10 cellular contexts compared by ENCODE assay signal in the genomic region with DNA sequence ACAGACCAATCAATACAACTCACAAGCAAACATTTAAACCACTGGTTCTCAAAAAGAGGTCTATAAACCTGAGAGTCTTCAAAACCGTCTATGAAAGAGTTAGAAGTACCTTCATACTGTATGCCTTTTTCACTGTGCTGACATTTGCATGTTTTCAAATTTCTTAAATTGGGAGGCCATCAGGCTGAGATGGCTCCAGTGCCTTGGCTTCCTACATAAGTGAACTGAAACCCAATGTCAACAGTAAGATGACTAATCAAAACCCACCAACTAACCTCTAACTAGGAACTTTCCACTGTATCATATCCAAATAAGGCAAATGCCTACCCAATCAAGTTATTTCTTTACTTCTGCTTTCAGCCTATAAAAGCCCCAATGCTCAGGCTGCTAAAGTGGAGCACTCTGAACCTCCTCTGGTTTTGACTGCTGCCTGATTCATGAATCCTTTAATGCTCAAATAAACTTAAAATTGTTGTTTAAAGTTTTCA. TPM values are rescaled to one million over a fixed set of nuclear protein-coding genes. Genes with fewer than 3 reads are reported as not detected.
A peak's percentile ranks its signal among the peaks of the same experiment; 100 is the strongest.
DNase-seq lines count a peak whose midpoint lies in the region; ATAC-seq and TF ChIP-seq lines count a peak whose summit lies in the region.
"Had no signal": no experiment of that assay in that cellular context is flagged by ENCODE, and none has a peak within 500 bp of the region (broad histone marks: within the 10 kb centered on the region; RNA-seq: fewer than 3 reads in every experiment).

No MANE protein-coding gene starts in this region.

- peaks cover 22% of the 10 kb centered on the region for H3K4me1 Mint-ChIP-seq in memory B cell

- H3K27me3 ChIP-seq in OCI-LY3 (ENCODE audit: low read depth, low read length) = no peaks in the 10 kb centered on the region
- H3K27me3 ChIP-seq: esophagus muscularis mucosa had no signal

- no peak overlapping the region for H3K27ac Mint-ChIP-seq in memory B cell
- H3K27ac Mint-ChIP-seq: T-helper 17 cell had no signal

- no peaks in the 10 kb centered on the region for H3K27me3 Mint-ChIP-seq in memory B cell
- H3K27me3 Mint-ChIP-seq: T-helper 17 cell had no signal

- CTCF ChIA-PET in HEK293 (lab: Yijun Ruan, JAX) = interaction anchor here (0.8 to 1.1 kb wide), 3 partner anchors 9 to 71 kb away, joined by 3 to 4 read pairs (median 3); no protein-coding TSS in a partner anchor

- H3K4me2 ChIP-seq in OCI-LY3 (ENCODE audit: low read length) = no peak overlapping the region

- H4K20me1 ChIP-seq in OCI-LY3 (ENCODE audit: insufficient read depth, low read length) = peaks cover 5% of the 10 kb centered on the region; the same call in 1 of the 2 replicates

- H3K4me3 Mint-ChIP-seq in memory B cell = no peak overlapping the region

- H3K79me2 ChIP-seq in OCI-LY3 (ENCODE audit: low read length) = 0 out of 2 replicates have a peak, but pooled peaks cover 4% of the 10 kb centered on the region

- no peak overlapping the region for H2AFZ ChIP-seq in OCI-LY3 (ENCODE audit: low read depth, low read length)

- H3K9me3 ChIP-seq in HEK293 (ENCODE audit: control insufficient read depth, insufficient read depth, low read depth, low read length) (no peaks in the 10 kb centered on the region), OCI-LY3 (ENCODE audit: insufficient read depth, low read length) (peaks cover 11% of the 10 kb centered on the region; the same call in 1 of the 2 replicates)
- H3K9me3 ChIP-seq: esophagus muscularis mucosa had no signal

- TF ChIP-seq CTCF in HEK293 (tag by site-specific recombination; IDR thresholded peaks at IDR 0.05) (no peak), OCI-LY3 (IDR thresholded peaks at IDR 0.05; ENCODE audit: low read depth, low read length) (no peak)

- H3K27ac ChIP-seq in HEK293 (ENCODE audit: extremely low read depth, low read depth, low read length) (no peak overlapping the region), OCI-LY3 (ENCODE audit: low read length) (peak overlapping the region; percentile 72)
- H3K27ac ChIP-seq: esophagus muscularis mucosa had no signal

- H3K36me3 ChIP-seq in HEK293 (ENCODE audit: control insufficient read depth in 2 of 2, insufficient read depth in 1 of 2, low read length in 2 of 2) = peaks cover 4 to 25% of the 10 kb centered on the region in 2 experiments
- peaks cover 47% of the 10 kb centered on the region for H3K36me3 ChIP-seq in OCI-LY3 (replicated peaks; ENCODE audit: low read depth, low read length)

- H3K9me3 Mint-ChIP-seq in memory B cell = no peaks in the 10 kb centered on the region

- peaks cover 34% of the 10 kb centered on the region for H3K36me3 Mint-ChIP-seq in memory B cell

- H3K4me3 ChIP-seq in HEK293 (ENCODE audit: low read depth, low read length) = no peak overlapping the region
- no peak overlapping the region for H3K4me3 ChIP-seq in OCI-LY3 (ENCODE audit: low read length)
- H3K4me3 ChIP-seq: esophagus muscularis mucosa had no signal

- DNase-seq in memory B cell (ENCODE audit: low spot score in 2 of 2) = no peak
- no peak for DNase-seq in amniotic stem cell (lab: John Stamatoyannopoulos, UW)
- no peak for DNase-seq in HT-29 (ENCODE audit: low spot score)
- no peak for DNase-seq in hepatic stellate cell (ENCODE audit: low spot score)
- DNase-seq: T-helper 17 cell had no signal

- ATAC-seq in GM18858 (IDR thresholded peaks at IDR 0.05; ENCODE audit: unreplicated experiment) = peak; percentile 81
- ATAC-seq in memory B cell (ENCODE audit: low read depth) = peak; percentile 61
- ATAC-seq in HG03045 (IDR thresholded peaks at IDR 0.05; ENCODE audit: unreplicated experiment) = no peak
- ATAC-seq: T-helper 17 cell had no signal

- H3K4me1 ChIP-seq in HEK293 (ENCODE audit: control insufficient read depth, insufficient read depth, low read length) (peaks cover 18% of the 10 kb centered on the region), OCI-LY3 (ENCODE audit: low read length) (peaks cover 15% of the 10 kb centered on the region)

- POLR2A ChIA-PET in HEK293 (lab: Yijun Ruan, JAX) = no interaction called here

- no peak overlapping the region for H3K9ac ChIP-seq in OCI-LY3 (ENCODE audit: low read length)

TF ChIP-seq in HEK293, 187 proteins besides CTCF, POLR2A, EP300 and RAD21:
- no peak for TF ChIP-seq ZBTB20 (tag by site-specific recombination; IDR thresholded peaks at IDR 0.05)
- TF ChIP-seq KLF16 (tag by site-specific recombination; IDR thresholded peaks at IDR 0.05) = no peak
- peak; percentile 100 for TF ChIP-seq ZNF549 (tag by site-specific recombination; IDR thresholded peaks at IDR 0.05)
- no peak for TF ChIP-seq ZNF555 (tag by site-specific recombination; conservative IDR thresholded peaks at IDR 0.05)
- TF ChIP-seq SETDB1 (IDR thresholded peaks at IDR 0.05; ENCODE audit: insufficient read length, low read length) = peak; percentile 53
- TF ChIP-seq ZNF350 (tag by site-specific recombination; IDR thresholded peaks at IDR 0.05) = 0 out of 2 replicates have a peak, but pooled peaks have one; percentile 13
- TF ChIP-seq ZNF24 (tag by site-specific recombination; IDR thresholded peaks at IDR 0.05) = no peak
- TF ChIP-seq, protein P1, sequence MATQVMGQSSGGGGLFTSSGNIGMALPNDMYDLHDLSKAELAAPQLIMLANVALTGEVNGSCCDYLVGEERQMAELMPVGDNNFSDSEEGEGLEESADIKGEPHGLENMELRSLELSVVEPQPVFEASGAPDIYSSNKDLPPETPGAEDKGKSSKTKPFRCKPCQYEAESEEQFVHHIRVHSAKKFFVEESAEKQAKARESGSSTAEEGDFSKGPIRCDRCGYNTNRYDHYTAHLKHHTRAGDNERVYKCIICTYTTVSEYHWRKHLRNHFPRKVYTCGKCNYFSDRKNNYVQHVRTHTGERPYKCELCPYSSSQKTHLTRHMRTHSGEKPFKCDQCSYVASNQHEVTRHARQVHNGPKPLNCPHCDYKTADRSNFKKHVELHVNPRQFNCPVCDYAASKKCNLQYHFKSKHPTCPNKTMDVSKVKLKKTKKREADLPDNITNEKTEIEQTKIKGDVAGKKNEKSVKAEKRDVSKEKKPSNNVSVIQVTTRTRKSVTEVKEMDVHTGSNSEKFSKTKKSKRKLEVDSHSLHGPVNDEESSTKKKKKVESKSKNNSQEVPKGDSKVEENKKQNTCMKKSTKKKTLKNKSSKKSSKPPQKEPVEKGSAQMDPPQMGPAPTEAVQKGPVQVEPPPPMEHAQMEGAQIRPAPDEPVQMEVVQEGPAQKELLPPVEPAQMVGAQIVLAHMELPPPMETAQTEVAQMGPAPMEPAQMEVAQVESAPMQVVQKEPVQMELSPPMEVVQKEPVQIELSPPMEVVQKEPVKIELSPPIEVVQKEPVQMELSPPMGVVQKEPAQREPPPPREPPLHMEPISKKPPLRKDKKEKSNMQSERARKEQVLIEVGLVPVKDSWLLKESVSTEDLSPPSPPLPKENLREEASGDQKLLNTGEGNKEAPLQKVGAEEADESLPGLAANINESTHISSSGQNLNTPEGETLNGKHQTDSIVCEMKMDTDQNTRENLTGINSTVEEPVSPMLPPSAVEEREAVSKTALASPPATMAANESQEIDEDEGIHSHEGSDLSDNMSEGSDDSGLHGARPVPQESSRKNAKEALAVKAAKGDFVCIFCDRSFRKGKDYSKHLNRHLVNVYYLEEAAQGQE (tag by site-specific recombination; IDR thresholded peaks at IDR 0.05) = no peak
- TF ChIP-seq YY2 (tag by site-specific recombination; IDR thresholded peaks at IDR 0.05) = no peak
- TF ChIP-seq ZNF843 (tag by site-specific recombination; IDR thresholded peaks at IDR 0.05) = no peak
- TF ChIP-seq ZNF514 (tag by site-specific recombination; IDR thresholded peaks at IDR 0.05) = no peak

RNA-seq across cellular contexts. Expression of a gene that starts 35.1 kb away (rescaled TPM):
- total RNA-seq in HT-29 (2014; rRNA removed; shearing (Covaris generic)) = 6.6 and 15.2 TPM in 2 replicates
